In the genomic region with DNA sequence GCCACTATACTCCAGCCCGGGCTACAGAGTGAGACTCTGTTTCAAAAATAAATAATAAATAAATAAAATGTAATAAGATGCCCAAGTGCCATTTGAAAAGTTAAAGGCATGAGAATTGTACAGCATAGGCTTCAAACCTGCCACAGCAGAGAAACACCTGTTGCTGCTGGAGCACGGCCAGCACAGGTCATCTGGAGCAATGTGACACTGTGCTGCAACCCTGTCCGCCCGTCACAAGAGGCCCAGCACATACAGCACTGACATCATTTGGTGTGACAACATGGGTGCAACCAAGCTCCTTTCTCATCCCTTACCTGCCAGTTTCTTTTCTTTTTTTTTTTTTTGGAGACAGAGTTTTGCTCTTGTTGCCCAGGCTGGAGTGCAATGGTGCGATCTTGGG, we compare ENCODE assay signal across 10 cellular contexts. TPM values are rescaled to one million over a fixed set of nuclear protein-coding genes. Genes with fewer than 3 reads are reported as not detected.
A peak's percentile ranks its signal among the peaks of the same experiment; 100 is the strongest.
DNase-seq lines count a peak whose midpoint lies in the region; ATAC-seq and TF ChIP-seq lines count a peak whose summit lies in the region.
"Had no signal": no experiment of that assay in that cellular context is flagged by ENCODE, and none has a peak within 500 bp of the region (broad histone marks: within the 10 kb centered on the region; RNA-seq: fewer than 3 reads in every experiment).

No MANE protein-coding gene starts in this region.

- intact Hi-C loops in Caco-2 (cut with micrococcal nuclease; ENCODE audit: unreplicated experiment) (no loop called here), IMR-90 (cut with micrococcal nuclease) (no loop called here), heart right ventricle (cut with DNase I) (loop anchor here in 4 of 10 donors (5.0 to 10.0 kb wide), 4 partner anchors 34 to 142 kb away; partner anchors contain the start of genes CLIP2 (in 2 of the 4) and EIF4H (in 1 of the 4))

- POLR2A ChIA-PET in Caco-2 (lab: Charles Lee) (interaction anchor here (0.6 kb wide), 1 partner anchor 141 kb away, joined by 3 read pairs; no protein-coding TSS in a partner anchor), IMR-90 (lab: Charles Lee; ENCODE audit: unreplicated experiment) (interaction anchor here (0.6 kb wide), 1 partner anchor 20 kb away, joined by 11 read pairs; no protein-coding TSS in a partner anchor)

- TF ChIP-seq POLR2A in IMR-90 (IDR thresholded peaks at IDR 0.05; ENCODE audit: low read depth, low read length), result no peak

- DNase-seq in Caco-2 (no peak), IMR-90 (no peak), mesothelial cell of epicardium (ENCODE audit: low spot score in 2 of 2, unreplicated experiment in 2 of 2) (no peak), mucosa of gallbladder (ENCODE audit: low spot score) (no peak), heart right ventricle (no peak), COR-L47 (lab: John Stamatoyannopoulos, UW) (no peak)
- DNase-seq: caudate nucleus had no signal

- H3K18ac ChIP-seq in IMR-90 (ENCODE audit: low read depth, low read length), result no peak overlapping the region

- H4K5ac ChIP-seq in IMR-90 (ENCODE audit: low read depth, low read length), result no peak overlapping the region

- peaks cover 32 to 36% of the 10 kb centered on the region in 2 experiments for H3K79me1 ChIP-seq in IMR-90 (ENCODE audit: low read depth in 1 of 2, low read length in 2 of 2)

- H2BK15ac ChIP-seq in IMR-90 (ENCODE audit: low read depth, low read length), result no peak overlapping the region

- in situ Hi-C loops in IMR-90 (cut with MboI; ENCODE audit: low sequenced_read_pairs), result no loop called here

- H3K27ac Mint-ChIP-seq in Caco-2 (ENCODE audit: unreplicated experiment), result peak overlapping the region; percentile 97
- H3K27ac Mint-ChIP-seq in mesothelial cell of epicardium, result peak overlapping the region; percentile 21

- H3K9me3 Mint-ChIP-seq in Caco-2 (ENCODE audit: unreplicated experiment) (no peaks in the 10 kb centered on the region), mesothelial cell of epicardium (no peaks in the 10 kb centered on the region)

- H2BK5ac ChIP-seq in IMR-90 (ENCODE audit: low read depth, low read length, poor library complexity, severe bottlenecking), result no peak overlapping the region

- H3K27me3 ChIP-seq in Caco-2 (replicated peaks; ENCODE audit: control insufficient read depth, insufficient read depth, low read length), result no peaks in the 10 kb centered on the region
- H3K27me3 ChIP-seq in IMR-90 (ENCODE audit: control insufficient read depth, insufficient read depth, low read length), result no peaks in the 10 kb centered on the region
- no peaks in the 10 kb centered on the region for H3K27me3 ChIP-seq in heart right ventricle
- H3K27me3 ChIP-seq: SJSA1 had no signal

- TF ChIP-seq CTCF in Caco-2 (IDR thresholded peaks at IDR 0.05; ENCODE audit: insufficient read depth in 1 of 2, low read depth in 1 of 2, low read length in 1 of 2, severe bottlenecking in 1 of 2, unreplicated experiment in 1 of 2) (no peak), IMR-90 (conservative IDR thresholded peaks at IDR 0.05; ENCODE audit: low read depth, low read length) (no peak), WI38 (IDR thresholded peaks at IDR 0.05; ENCODE audit: low read depth, low read length) (no peak), mesothelial cell of epicardium (IDR thresholded peaks at IDR 0.05; ENCODE audit: unreplicated experiment) (no peak), heart right ventricle (IDR thresholded peaks at IDR 0.05) (no peak)

- no peak overlapping the region for H2BK120ac ChIP-seq in IMR-90 (ENCODE audit: low read depth, low read length)

- peaks cover 12% of the 10 kb centered on the region for H3K9me1 ChIP-seq in IMR-90 (ENCODE audit: insufficient read depth, low read length)

- H3K4me3 ChIP-seq in Caco-2 (ENCODE audit: low read depth, low read length) (no peak overlapping the region), IMR-90 (ENCODE audit: insufficient read depth, low read depth, low read length) (no peak overlapping the region), WI38 (ENCODE audit: low read depth, low read length) (peak overlapping the region; percentile 90), heart right ventricle (peak overlapping the region in 1 of 10 donors; percentile 70)

- no peaks in the 10 kb centered on the region for H3K9me3 ChIP-seq in Caco-2
- H3K9me3 ChIP-seq in IMR-90 (ENCODE audit: control insufficient read depth, insufficient read depth, low read length), result no peaks in the 10 kb centered on the region
- H3K9me3 ChIP-seq in heart right ventricle, result no peaks in the 10 kb centered on the region
- H3K9me3 ChIP-seq: SJSA1 had no signal

- H2AK9ac ChIP-seq in IMR-90 (replicated peaks; ENCODE audit: low read depth, low read length, poor library complexity), result peak overlapping the region; percentile 42

- WGBS in IMR-90 (ENCODE audit: extremely low coverage in 2 of 2, insufficient read length in 1 of 2), 2 experiments, result 86% methylated on average over 2 of the region's 5 CpGs; no CpG with 5 or more reads in 1 of the 2 experiments
- 88% methylated on average over 5 of the region's 5 CpGs for WGBS in heart right ventricle, 2 donors

- peaks cover 3% of the 10 kb centered on the region; the same call in 1 of the 2 replicates for H4K20me1 ChIP-seq in IMR-90 (ENCODE audit: insufficient read depth, low read length)

- H3K4me1 Mint-ChIP-seq in Caco-2 (ENCODE audit: low read depth, unreplicated experiment) (peaks cover 7% of the 10 kb centered on the region), mesothelial cell of epicardium (peaks cover 16% of the 10 kb centered on the region)

- no peak overlapping the region for H3K14ac ChIP-seq in IMR-90 (replicated peaks; ENCODE audit: low read depth, low read length)

- H3K27me3 Mint-ChIP-seq in Caco-2 (ENCODE audit: insufficient read depth, unreplicated experiment) (no peaks in the 10 kb centered on the region), mesothelial cell of epicardium (ENCODE audit: low read depth) (no peaks in the 10 kb centered on the region)

- no peak overlapping the region for H4K8ac ChIP-seq in IMR-90 (ENCODE audit: low read depth in 2 of 2, low read length in 2 of 2)

- peak overlapping the region; percentile 97 for H3K4me3 Mint-ChIP-seq in Caco-2 (ENCODE audit: unreplicated experiment)
- peak overlapping the region; percentile 95 for H3K4me3 Mint-ChIP-seq in mesothelial cell of epicardium

- H3K4me1 ChIP-seq in Caco-2 (peaks cover 13% of the 10 kb centered on the region; the same call in 1 of the 2 replicates), IMR-90 (ENCODE audit: control insufficient read depth, insufficient read depth, low read length) (peaks cover 10% of the 10 kb centered on the region), heart right ventricle (peaks cover 3 to 38% (median 28%) of the 10 kb centered on the region in 9 donors)

- no peak overlapping the region for H3K4ac ChIP-seq in IMR-90 (ENCODE audit: low read depth, low read length)

- no peak overlapping the region for H3K23ac ChIP-seq in IMR-90 (ENCODE audit: low read depth, low read length)

- H3K36me3 Mint-ChIP-seq in Caco-2 (ENCODE audit: insufficient read depth, unreplicated experiment) (peaks cover 58% of the 10 kb centered on the region), mesothelial cell of epicardium (peaks cover 28% of the 10 kb centered on the region)

- no peak overlapping the region; the same call in 1 of the 2 replicates for H3K4me2 ChIP-seq in IMR-90 (ENCODE audit: low read depth, low read length)

- no peak for TF ChIP-seq RAD21 in IMR-90 (IDR thresholded peaks at IDR 0.05; ENCODE audit: low read length)

- CTCF ChIA-PET in Caco-2 (lab: Charles Lee), result no interaction called here
- CTCF ChIA-PET in IMR-90 (lab: Yijun Ruan, JAX), result no interaction called here

- H2BK20ac ChIP-seq in IMR-90 (ENCODE audit: low read depth, low read length), result no peak overlapping the region

- H2AFZ ChIP-seq in IMR-90 (replicated peaks; ENCODE audit: low read length, poor library complexity), result no peak overlapping the region

- H3K27ac ChIP-seq in IMR-90 (ENCODE audit: insufficient read depth, low read length) (no peak overlapping the region), heart right ventricle (no peak overlapping the region)

- no peak overlapping the region for H3K9ac ChIP-seq in IMR-90 (ENCODE audit: low read depth, low read length)

- H3K36me3 ChIP-seq in Caco-2 (ENCODE audit: control insufficient read depth, insufficient read depth, low read length) (peaks cover 5% of the 10 kb centered on the region; the same call in 1 of the 2 replicates), IMR-90 (ENCODE audit: control insufficient read depth, insufficient read depth, low read length) (peaks cover 20% of the 10 kb centered on the region), heart right ventricle (peaks cover 0 to 39% (median 14%) of the 10 kb centered on the region in 9 donors)

- no TSS peak for BruUV-seq in Caco-2 (replicated peaks; lab: Mats Ljungman, UMichigan)
- BruUV-seq in IMR-90 (replicated peaks; lab: Mats Ljungman, UMichigan), result no TSS peak

- dilution Hi-C loops in IMR-90 (cut with HindIII; ENCODE audit: low sequenced_read_pairs, unreplicated experiment), result no loop called here

- ATAC-seq in IMR-90 (ENCODE audit: low read depth) (no peak), heart right ventricle (no peak), GM21381 (IDR thresholded peaks at IDR 0.05; ENCODE audit: unreplicated experiment) (no peak)

- no peak overlapping the region for H4K91ac ChIP-seq in IMR-90 (ENCODE audit: insufficient read depth, low read depth, low read length)

- H3K56ac ChIP-seq in IMR-90 (ENCODE audit: extremely low read depth, insufficient read depth, low read length), result no peak overlapping the region

- H2AK5ac ChIP-seq in IMR-90 (ENCODE audit: low read depth, low read length), result no peak overlapping the region; the same call in 1 of the 2 replicates

RNA-seq across cellular contexts. Expression of gene RFC2, which starts 1.3 kb away (rescaled TPM):
- total RNA-seq in Caco-2 (2022) (64.9 and 75.6 TPM in 2 replicates), IMR-90 (2012; rRNA removed) (33.9 and 37.8 TPM in 2 replicates), mesothelial cell of epicardium (25.8 to 30.0 TPM (median 25.8 TPM) in 3 replicates), mucosa of gallbladder (19.6 TPM), heart right ventricle (10 to 100 TPM in 8 of 10 donors, 1 to 10 TPM in 2; 7.0 to 13.1 (median 10.7) TPM)
- polyA plus RNA-seq in IMR-90 (2012; rRNA removed) (23.2 and 25.2 TPM in 2 replicates), heart right ventricle (10 to 100 TPM in 1 of 2 donors, 1 to 10 TPM in 1; 8.0 to 18.5 TPM)
- polyA plus RNA-seq in IMR-90 (2012; cell fraction: cytosol; rRNA removed), result 11.9 and 31.1 TPM in 2 replicates
- polyA plus RNA-seq in IMR-90 (2012; cell fraction: nucleus; rRNA removed; ENCODE audit: low replicate concordance), result 4.2 and 7.5 TPM in 2 replicates

RNA-seq across cellular contexts. Expression of gene CLIP2, which starts 36.3 kb away (rescaled TPM):
- total RNA-seq in Caco-2 (2022) (19.5 and 23.5 TPM in 2 replicates), IMR-90 (2012; rRNA removed) (18.1 and 20.3 TPM in 2 replicates), mesothelial cell of epicardium (34.1 to 40.8 TPM (median 40.2 TPM) in 3 replicates), mucosa of gallbladder (71.7 TPM), heart right ventricle (10 to 100 TPM in 1 of 10 donors, 1 to 10 TPM in 9; 5.1 to 11.3 (median 7.0) TPM)
- polyA plus RNA-seq in IMR-90 (2012; rRNA removed) (20.7 and 23.3 TPM in 2 replicates), heart right ventricle (1 to 10 TPM; 4.5 to 6.1 TPM)
- 14.7 and 18.2 TPM in 2 replicates for polyA plus RNA-seq in IMR-90 (2012; cell fraction: cytosol; rRNA removed)
- polyA plus RNA-seq in IMR-90 (2012; cell fraction: nucleus; rRNA removed; ENCODE audit: low replicate concordance), result 16.4 and 26.3 TPM in 2 replicates

RNA-seq across cellular contexts. Expression of gene LAT2, which starts 43.1 kb away (rescaled TPM):
- total RNA-seq in Caco-2 (2022), result 1.2 and 1.3 TPM in 2 replicates
- total RNA-seq in IMR-90 (2012; rRNA removed), result under 0.01 and 0.36 TPM in 2 replicates
- 0.50 and 0.77 TPM in 2 replicates for polyA plus RNA-seq in IMR-90 (2012; rRNA removed)
- 0.41 and 0.60 TPM in 2 replicates for polyA plus RNA-seq in IMR-90 (2012; cell fraction: cytosol; rRNA removed)
- 3.3 and 4.1 TPM in 2 replicates for polyA plus RNA-seq in IMR-90 (2012; cell fraction: nucleus; rRNA removed; ENCODE audit: low replicate concordance)
- 0.34 to 1.0 TPM (median 0.51 TPM) in 3 replicates for total RNA-seq in mesothelial cell of epicardium
- 25.1 TPM for total RNA-seq in mucosa of gallbladder
- 1 to 10 TPM in 9 of 10 donors, under 1 TPM in 1; 0.93 to 9.3 (median 1.6) TPM for total RNA-seq in heart right ventricle
- 1 to 10 TPM; 2.9 to 3.3 TPM for polyA plus RNA-seq in heart right ventricle
